In genomic region chr19:9531933-9532332, GRCh38 we compare ENCODE assay signal across 2 cellular contexts.
TF ChIP-seq lines count a peak whose summit lies in the region.

No MANE protein-coding gene starts in this region.

TF ChIP-seq in IMR-90, 13 proteins besides CTCF, POLR2A, EP300 and RAD21:
- no peak for TF ChIP-seq CHD1 (IDR thresholded peaks at IDR 0.05; ENCODE audit: low read depth, low read length)

TF ChIP-seq in K562, 482 proteins besides CTCF, POLR2A, EP300 and RAD21:
- TF ChIP-seq ZNF77 (CRISPR knock-in tag; IDR thresholded peaks at IDR 0.05) = no peak
- TF ChIP-seq, protein P1, sequence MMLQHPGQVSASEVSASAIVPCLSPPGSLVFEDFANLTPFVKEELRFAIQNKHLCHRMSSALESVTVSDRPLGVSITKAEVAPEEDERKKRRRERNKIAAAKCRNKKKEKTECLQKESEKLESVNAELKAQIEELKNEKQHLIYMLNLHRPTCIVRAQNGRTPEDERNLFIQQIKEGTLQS (IDR thresholded peaks at IDR 0.05) = peak; percentile 28; the same call in 1 of the 2 replicates
- TF ChIP-seq, protein P1 (CRISPR knock-in tag; conservative IDR thresholded peaks at IDR 0.05) = no peak
TF ChIP-seq in K562: peak in this region for 1.
